11 cellular contexts compared by ENCODE assay signal in the genomic region with DNA sequence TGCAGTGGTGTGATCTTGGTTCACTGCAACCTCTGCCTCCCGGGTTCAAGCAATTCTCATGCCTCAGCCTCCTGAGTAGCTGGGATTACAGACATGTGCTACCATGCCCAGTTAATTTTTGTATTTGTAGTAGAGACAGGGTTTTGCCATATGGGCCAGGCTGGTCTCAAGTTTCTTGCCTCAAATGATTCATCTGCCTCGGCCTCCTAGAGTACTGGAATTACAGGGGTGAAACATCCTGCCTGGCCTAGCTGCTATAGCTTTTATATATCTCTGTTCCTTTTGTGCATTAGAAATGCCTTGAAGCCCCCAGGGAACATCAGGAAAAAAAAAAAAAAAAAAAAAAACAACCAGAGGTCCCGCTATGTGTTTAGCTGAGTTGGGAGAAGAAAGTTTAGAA. TPM values are rescaled to one million over a fixed set of nuclear protein-coding genes. Genes with fewer than 3 reads are reported as not detected.
DNase-seq lines count a peak whose midpoint lies in the region; ATAC-seq and TF ChIP-seq lines count a peak whose summit lies in the region.
"Had no signal": no experiment of that assay in that cellular context is flagged by ENCODE, and none has a peak within 500 bp of the region (broad histone marks: within the 10 kb centered on the region; RNA-seq: fewer than 3 reads in every experiment).

No MANE protein-coding gene starts in this region.

- H3K36me3 ChIP-seq in mesendoderm (ENCODE audit: control insufficient read depth, insufficient read depth, low read length) = no peaks in the 10 kb centered on the region
- H3K36me3 ChIP-seq: SJSA1 had no signal

- no peak overlapping the region for H4K8ac ChIP-seq in mesendoderm (ENCODE audit: low read depth, low read length)

- no peaks in the 10 kb centered on the region for H3K27me3 ChIP-seq in mesendoderm (ENCODE audit: insufficient read depth, low read length, poor library complexity)
- H3K27me3 ChIP-seq: SJSA1 had no signal

- DNase-seq in AG20443 (ENCODE audit: low spot score) (peak; percentile 64), HS-5 (ENCODE audit: low read depth) (peak; percentile 56), astrocyte of the spinal cord (ENCODE audit: low read depth, low spot score) (peak; percentile 87), mesendoderm (peak; percentile 21), germinal center (ENCODE audit: low spot score) (no peak), SIG-M5 treated with dmso at 0.1 percent for 504 hours (lab: John Stamatoyannopoulos, UW; ENCODE audit: unreplicated experiment) (no peak)
- DNase-seq: cerebellar nuclear complex, NCI-H1092 treated with DMSO at 0.1 percent for 48 hours had no signal

- peaks cover 44% of the 10 kb centered on the region for H3K79me2 ChIP-seq in mesendoderm (ENCODE audit: control insufficient read depth, insufficient read depth, low read length)

- H4K5ac ChIP-seq in mesendoderm (ENCODE audit: low read length) = no peak overlapping the region

- TF ChIP-seq CTCF in astrocyte of the spinal cord (IDR thresholded peaks at IDR 0.05; ENCODE audit: low read depth, low read length) = no peak

- no peak overlapping the region for H3K27ac ChIP-seq in mesendoderm (ENCODE audit: low read depth, low read length)
- H3K27ac ChIP-seq: SJSA1 had no signal

- in situ Hi-C loops in astrocyte of the spinal cord (cut with HindIII; ENCODE audit: low sequenced_read_pairs) = no loop called here

- no peak overlapping the region for H3K4ac ChIP-seq in mesendoderm (ENCODE audit: low read depth, low read length)

- ATAC-seq in HG03045 (IDR thresholded peaks at IDR 0.05; ENCODE audit: unreplicated experiment) (no peak), GM18502 (IDR thresholded peaks at IDR 0.05; ENCODE audit: poor library complexity, unreplicated experiment) (no peak)

- H2AK5ac ChIP-seq in mesendoderm (ENCODE audit: low read length) = no peak overlapping the region

- H2BK120ac ChIP-seq in mesendoderm (ENCODE audit: low read depth, low read length) = no peak overlapping the region

- no peak overlapping the region for H3K56ac ChIP-seq in mesendoderm (ENCODE audit: low read length)

- no CpG with 5 or more reads among the region's 3 CpGs for WGBS in mesendoderm (ENCODE audit: extremely low coverage, insufficient coverage, low lambda C conversion rate)

- no peak overlapping the region for H3K18ac ChIP-seq in mesendoderm (ENCODE audit: low read length)

- no peak overlapping the region for H3K9ac ChIP-seq in mesendoderm (ENCODE audit: low read length)

- H3K4me1 ChIP-seq in mesendoderm (ENCODE audit: control insufficient read depth, low read depth, low read length) = no peaks in the 10 kb centered on the region
- H3K4me1 ChIP-seq: SJSA1 had no signal

- no peak overlapping the region for H2BK15ac ChIP-seq in mesendoderm (replicated peaks; ENCODE audit: low read depth)

- H3K4me3 ChIP-seq in astrocyte of the spinal cord (ENCODE audit: low read depth, low read length) (no peak overlapping the region), mesendoderm (ENCODE audit: low read length) (no peak overlapping the region)
- H3K4me3 ChIP-seq: SJSA1 had no signal

- H2BK5ac ChIP-seq in mesendoderm (ENCODE audit: low read length) = no peak overlapping the region

- H3K79me1 ChIP-seq in mesendoderm (ENCODE audit: low read length) = peaks cover 4% of the 10 kb centered on the region

- no peak overlapping the region for H3K23ac ChIP-seq in mesendoderm (ENCODE audit: low read length)

- H3K4me2 ChIP-seq in mesendoderm (ENCODE audit: low read length) = no peak overlapping the region

RNA-seq across cellular contexts. Expression of gene UBE2K, which starts 34.8 kb away (rescaled TPM):
- polyA plus RNA-seq in mesendoderm (2013, experiment 1 of 2) = 155 TPM
- 155 TPM for polyA plus RNA-seq in mesendoderm (2013, experiment 2 of 2)

Comparison
In these comparisons a context has a peak if more than half of its experiments do, and no peak if none do; other contexts are left out.
1. DNase-seq: peak in AG20443 (single experiment), HS-5 (single experiment), astrocyte of the spinal cord (single experiment) and mesendoderm (single experiment); none in germinal center (single experiment) and SIG-M5 treated with dmso at 0.1 percent for 504 hours (single experiment).